Comparison of ENCODE assay signal across 8 cellular contexts in the genomic region with DNA sequence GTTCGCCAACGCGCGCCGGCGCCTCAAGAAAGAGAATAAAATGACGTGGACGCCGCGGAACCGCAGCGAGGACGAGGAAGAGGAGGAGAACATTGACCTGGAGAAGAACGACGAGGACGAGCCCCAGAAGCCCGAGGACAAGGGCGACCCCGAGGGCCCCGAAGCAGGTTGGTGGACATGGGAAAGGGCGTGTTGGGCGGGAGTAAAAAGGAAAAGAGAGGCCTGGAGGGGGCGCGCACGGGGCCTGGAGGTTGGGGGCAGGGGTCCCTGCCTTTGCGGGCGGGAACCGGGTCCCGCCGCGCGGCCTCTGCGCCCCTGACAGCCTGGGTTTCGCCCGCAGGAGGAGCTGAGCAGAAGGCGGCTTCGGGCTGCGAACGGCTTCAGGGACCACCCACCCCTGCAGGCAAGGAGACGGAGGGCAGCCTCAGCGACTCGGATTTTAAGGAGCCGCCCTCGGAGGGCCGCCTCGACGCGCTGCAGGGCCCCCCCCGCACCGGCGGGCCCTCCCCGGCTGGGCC. TPM values are rescaled to one million over a fixed set of nuclear protein-coding genes. Genes with fewer than 3 reads are reported as not detected.
DNase-seq lines count a peak whose midpoint lies in the region; ATAC-seq and TF ChIP-seq lines count a peak whose summit lies in the region.

No MANE protein-coding gene starts in this region.

- peak overlapping the region; percentile 80 for H3K4me3 ChIP-seq in ACC112 (ENCODE audit: low read depth, low read length)

- H3K4me3 Mint-ChIP-seq in dendritic cell treated with granulocyte-macrophage colony-stimulating factor and Interleukin-4, amounts not matched to agents 40 ng/mL and 50 ng/mL, for 4 days, result peak overlapping the region; percentile 18

- DNase-seq in GM20000 (ENCODE audit: low spot score) (peak; percentile 28), myocyte (ENCODE audit: low read depth) (peak; percentile 65), HEK293T (ENCODE audit: extremely low spot score) (no peak), DMS153 treated with DMSO at 0.1 percent for 48 hours (lab: John Stamatoyannopoulos, UW; ENCODE audit: unreplicated experiment) (no peak), NOMO-1 treated with dmso at 0.1 percent for 144 hours (lab: John Stamatoyannopoulos, UW; ENCODE audit: unreplicated experiment) (no peak)

- no peaks in the 10 kb centered on the region for H3K27me3 ChIP-seq in ACC112 (ENCODE audit: insufficient read depth, low read length)

- H3K4me1 ChIP-seq in ACC112 (ENCODE audit: control insufficient read depth, insufficient read depth, low read length, unreplicated experiment), result no peaks in the 10 kb centered on the region

- no peaks in the 10 kb centered on the region for H3K9me3 Mint-ChIP-seq in dendritic cell treated with granulocyte-macrophage colony-stimulating factor and Interleukin-4, amounts not matched to agents 40 ng/mL and 50 ng/mL, for 4 days

- no peak for ATAC-seq in HG03196 (IDR thresholded peaks at IDR 0.05; ENCODE audit: unreplicated experiment)

- no peak overlapping the region for H2AFZ ChIP-seq in ACC112 (ENCODE audit: low read length, unreplicated experiment)

- intact Hi-C loops in dendritic cell treated with granulocyte-macrophage colony-stimulating factor and Interleukin-4, amounts not matched to agents 40 ng/mL and 50 ng/mL, for 4 days (cut with micrococcal nuclease), result loop anchor here (10.0 kb wide), 1 partner anchor 648 kb away; the partner anchor contains the start of gene IRX3

- CTCF ChIA-PET in HEK293T (lab: Yijun Ruan, JAX), result no interaction called here

- TF ChIP-seq CTCF in GM20000 (IDR thresholded peaks at IDR 0.05; ENCODE audit: extremely low read depth, missing control alignments), result no peak

- peaks cover 7% of the 10 kb centered on the region for H3K36me3 Mint-ChIP-seq in dendritic cell treated with granulocyte-macrophage colony-stimulating factor and Interleukin-4, amounts not matched to agents 40 ng/mL and 50 ng/mL, for 4 days (ENCODE audit: low read depth)

- H3K4me1 Mint-ChIP-seq in dendritic cell treated with granulocyte-macrophage colony-stimulating factor and Interleukin-4, amounts not matched to agents 40 ng/mL and 50 ng/mL, for 4 days (ENCODE audit: low read depth), result peaks cover 60% of the 10 kb centered on the region

- POLR2A ChIA-PET in HEK293T (lab: Yijun Ruan, JAX), result no interaction called here

- no peak overlapping the region for H3K27ac Mint-ChIP-seq in dendritic cell treated with granulocyte-macrophage colony-stimulating factor and Interleukin-4, amounts not matched to agents 40 ng/mL and 50 ng/mL, for 4 days

- H3K79me2 ChIP-seq in ACC112 (ENCODE audit: control insufficient read depth, insufficient read depth, low read length, unreplicated experiment), result peaks cover 4% of the 10 kb centered on the region

- H3K36me3 ChIP-seq in ACC112 (ENCODE audit: insufficient read depth, low read length), result no peaks in the 10 kb centered on the region

- H3K27me3 Mint-ChIP-seq in dendritic cell treated with granulocyte-macrophage colony-stimulating factor and Interleukin-4, amounts not matched to agents 40 ng/mL and 50 ng/mL, for 4 days, result peaks cover 80% of the 10 kb centered on the region

- H3K27ac ChIP-seq in ACC112 (ENCODE audit: low read depth, low read length), result no peak overlapping the region

TF ChIP-seq in HEK293T, 16 proteins besides CTCF, POLR2A, EP300 and RAD21:
- TF ChIP-seq NFRKB (IDR thresholded peaks at IDR 0.05) (no peak), ELF4 (IDR thresholded peaks at IDR 0.05) (no peak), FOXA1 (IDR thresholded peaks at IDR 0.05) (no peak)
- TF ChIP-seq, protein P1, sequence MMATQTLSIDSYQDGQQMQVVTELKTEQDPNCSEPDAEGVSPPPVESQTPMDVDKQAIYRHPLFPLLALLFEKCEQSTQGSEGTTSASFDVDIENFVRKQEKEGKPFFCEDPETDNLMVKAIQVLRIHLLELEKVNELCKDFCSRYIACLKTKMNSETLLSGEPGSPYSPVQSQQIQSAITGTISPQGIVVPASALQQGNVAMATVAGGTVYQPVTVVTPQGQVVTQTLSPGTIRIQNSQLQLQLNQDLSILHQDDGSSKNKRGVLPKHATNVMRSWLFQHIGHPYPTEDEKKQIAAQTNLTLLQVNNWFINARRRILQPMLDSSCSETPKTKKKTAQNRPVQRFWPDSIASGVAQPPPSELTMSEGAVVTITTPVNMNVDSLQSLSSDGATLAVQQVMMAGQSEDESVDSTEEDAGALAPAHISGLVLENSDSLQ (IDR thresholded peaks at IDR 0.05), result no peak

RNA-seq across cellular contexts. Expression of gene IRX5, which starts 2.1 kb away (rescaled TPM):
- 12.7 and 14.0 TPM in 2 replicates for total RNA-seq in myocyte
- polyA plus RNA-seq in myocyte (2012), result 6.6 TPM

Comparison
In these comparisons a context has a peak if more than half of its experiments do, and no peak if none do; other contexts are left out.
1. DNase-seq: peak in GM20000 (single experiment) and myocyte (single experiment); none in HEK293T (single experiment), DMS153 treated with DMSO at 0.1 percent for 48 hours (single experiment) and NOMO-1 treated with dmso at 0.1 percent for 144 hours (single experiment).